ENCODE assay signal across 21 cellular contexts in the genomic region with DNA sequence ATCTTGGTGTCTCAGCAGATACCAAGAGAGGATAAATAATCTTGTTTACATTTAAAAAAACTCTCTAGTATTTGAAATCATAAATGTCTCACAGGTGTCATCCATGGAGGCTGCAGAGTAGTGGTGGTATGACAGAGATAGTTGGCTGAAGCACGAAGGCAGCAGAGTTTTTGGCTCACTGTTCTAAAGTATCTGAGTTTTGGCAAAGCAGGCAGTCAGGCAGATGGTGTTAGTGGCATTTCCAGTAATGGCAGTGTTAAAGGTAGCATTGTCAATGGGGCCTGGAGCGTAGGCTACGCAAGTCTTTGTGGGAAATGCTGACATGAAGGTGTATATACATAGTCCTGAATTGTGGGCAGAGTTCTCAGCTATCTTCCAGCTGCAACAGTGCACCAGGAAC.
"Had no signal": no experiment of that assay in that cellular context is flagged by ENCODE, and none has a peak within 500 bp of the region (broad histone marks: within the 10 kb centered on the region; RNA-seq: fewer than 3 reads in every experiment).

No MANE protein-coding gene starts in this region.

- H3K27me3 ChIP-seq: dorsolateral prefrontal cortex, heart left ventricle, neural progenitor cell, ovary, stomach, transverse colon had no signal

- H3K36me3 ChIP-seq: neural progenitor cell, ovary, stomach, thoracic aorta, transverse colon had no signal

- H3K9me3 ChIP-seq: heart left ventricle, ovary, stomach, thoracic aorta, transverse colon had no signal

- H3K4me1 ChIP-seq: neural progenitor cell had no signal

- DNase-seq: effector memory CD4-positive, alpha-beta T cell; heart left ventricle; hippocampal formation; left colon; left ventricle myocardium superior; mesenchymal stem cell; midbrain; nucleus accumbens; ovary; right cardiac atrium; small intestine; stimulated activated CD4-positive, alpha-beta T cell treated with anti-CD3 and anti-CD28 coated beads, Interleukin-12 subunit alpha, Interleukin-12 subunit beta, amount 100 ng/mL, for 4 hours; stimulated activated naive CD4-positive, alpha-beta T cell; stomach; transverse colon had no signal

- H3K4me3 ChIP-seq: dorsolateral prefrontal cortex, heart left ventricle, lung, neural progenitor cell, ovary, stomach, thoracic aorta, transverse colon had no signal

- H3K27ac ChIP-seq: dorsolateral prefrontal cortex, neural progenitor cell, ovary, stomach had no signal

- ATAC-seq: esophagus mucosa; heart left ventricle; left colon; left ventricle myocardium superior; natural killer cell treated with Interleukin-12 subunit alpha and Interleukin-12 subunit beta and Interleukin-15 and Interleukin-18, amount 100 ng/mL, for 72 hours; right cardiac atrium had no signal
